In the genomic region with DNA sequence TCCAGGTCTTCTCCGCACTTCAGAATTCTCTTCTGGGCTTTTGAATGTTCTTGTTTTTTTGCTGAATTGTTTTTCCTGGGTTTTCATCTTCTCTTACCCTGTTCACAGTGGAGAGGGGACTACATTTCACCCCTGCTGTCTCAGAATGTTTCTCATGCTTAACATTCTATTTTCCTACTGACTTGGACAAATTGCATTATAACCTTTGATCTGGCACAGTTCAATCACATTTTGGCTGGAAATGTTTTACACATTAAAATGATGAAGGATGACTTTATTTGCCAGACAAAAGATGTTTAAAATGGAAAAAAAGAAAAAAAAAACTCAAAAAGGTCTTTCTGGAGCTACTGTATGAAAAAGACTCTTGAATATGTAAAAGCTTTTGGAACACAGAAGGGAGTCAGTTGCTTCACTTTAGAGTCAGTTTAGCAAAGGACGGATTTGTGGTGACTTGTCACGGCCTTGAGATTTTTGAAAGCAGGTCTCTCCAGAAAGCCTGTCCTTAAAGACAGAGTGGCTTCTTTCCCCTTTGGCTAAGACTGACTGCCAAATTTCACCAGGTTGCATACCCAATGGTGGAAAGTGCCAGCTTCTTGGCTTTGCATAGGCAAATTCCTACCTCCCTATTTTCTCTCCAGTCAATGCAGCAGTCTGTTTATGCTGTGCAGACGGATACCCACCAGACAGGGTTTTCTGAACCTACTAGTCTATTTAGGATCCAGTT, we compare ENCODE assay signal across 9 cellular contexts.
DNase-seq lines count a peak whose midpoint lies in the region; ATAC-seq and FAIRE-seq lines count a peak whose summit lies in the region.
"Had no signal": no experiment of that assay in that cellular context is flagged by ENCODE, and none has a peak within 500 bp of the region (broad histone marks: within the 10 kb centered on the region; RNA-seq: fewer than 3 reads in every experiment).

No MANE protein-coding gene starts in this region.

- H3K9ac ChIP-seq in SK-N-MC (ENCODE audit: insufficient read length), result peak overlapping the region; percentile 11

- H3K27ac ChIP-seq in SK-N-MC, result peak overlapping the region; percentile 95

- intact Hi-C loops in sciatic nerve (cut with DNase I), result no loop called here

- H3K4me3 ChIP-seq in SK-N-MC, result peak overlapping the region; percentile 67

- ATAC-seq in esophagus mucosa, result peak; percentile 46
- ATAC-seq in sciatic nerve, result peak; percentile 7
- no peak for ATAC-seq in HG03039 (IDR thresholded peaks at IDR 0.05; ENCODE audit: unreplicated experiment)

- H3K36me3 ChIP-seq in SK-N-MC (ENCODE audit: insufficient read depth, low read length), result no peaks in the 10 kb centered on the region

- FAIRE-seq in GM19239 (lab: Jason Lieb, UNC), result peak; percentile 39
- FAIRE-seq: colon had no signal

- DNase-seq in GM19239 (ENCODE audit: insufficient read length, low spot score) (no peak), SK-N-MC (ENCODE audit: low read depth, low spot score) (no peak), sciatic nerve (ENCODE audit: low spot score) (no peak), NCI-H2196 treated with DMSO at 0.1 percent for 48 hours (lab: John Stamatoyannopoulos, UW; ENCODE audit: unreplicated experiment) (no peak), cerebellar nuclear complex (lab: John Stamatoyannopoulos, UW) (no peak)
- no peak for DNase-seq in stimulated activated CD4-positive, alpha-beta T cell treated with anti-CD3 and anti-CD28 coated beads, Interleukin-1b, Interleukin-23, amount 100 ng/mL, for 48 hours

- H3K9me3 ChIP-seq in SK-N-MC (ENCODE audit: low read depth, low read length), result no peaks in the 10 kb centered on the region
